ENCODE assay signal across 22 cellular contexts in the genomic region with DNA sequence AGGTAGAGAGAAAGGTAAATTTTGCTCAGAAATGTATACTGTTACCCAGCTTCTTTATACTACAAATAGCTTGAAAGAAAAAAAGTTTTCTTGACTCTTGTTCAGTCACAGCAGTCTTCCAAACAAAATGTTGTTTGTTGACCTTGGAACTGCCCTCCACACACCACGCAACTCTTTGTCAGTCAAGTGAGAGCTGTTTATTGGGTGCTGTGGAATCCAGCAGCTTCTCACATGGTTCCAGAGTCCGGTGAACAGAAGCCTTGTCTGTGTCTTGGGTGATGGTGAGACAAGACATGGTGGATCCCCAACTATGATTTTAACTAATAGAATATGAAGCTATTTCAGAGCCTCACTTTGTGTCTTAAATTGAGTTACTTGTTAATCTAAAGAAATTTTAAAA.
DNase-seq lines count a peak whose midpoint lies in the region; ATAC-seq, FAIRE-seq and TF ChIP-seq lines count a peak whose summit lies in the region.
"Had no signal": no experiment of that assay in that cellular context is flagged by ENCODE, and none has a peak within 500 bp of the region (broad histone marks: within the 10 kb centered on the region; RNA-seq: fewer than 3 reads in every experiment).

No MANE protein-coding gene starts in this region.

- no peaks in the 10 kb centered on the region for H3K9me3 ChIP-seq in HepG2 (ENCODE audit: low read length)
- no peaks in the 10 kb centered on the region for H3K9me3 ChIP-seq in right lobe of liver
- H3K9me3 ChIP-seq: A549, Caco-2 had no signal

- no peaks in the 10 kb centered on the region for H3K79me2 ChIP-seq in HepG2 (ENCODE audit: insufficient read depth, low read length)

- CTCF ChIA-PET in HepG2 (lab: Yijun Ruan, JAX; ENCODE audit: low intra/inter-chr PET ratio, low total read pairs) = no interaction called here

- BruUV-seq in HepG2 (replicated peaks; lab: Mats Ljungman, UMichigan) = no TSS peak

- no peak overlapping the region for H2AFZ ChIP-seq in HepG2 (ENCODE audit: low read length)

- H3K27ac ChIP-seq in HepG2 (ENCODE audit: extremely low read length, insufficient read depth, low read length) (no peak overlapping the region), right lobe of liver (no peak overlapping the region)
- H3K27ac ChIP-seq: 22Rv1; A549; BLaER1 treated with 17β-estradiol and CSF1 and Interleukin-3, amounts not matched to agents 10 nM and 100 nM; C4-2B had no signal

- in situ Hi-C loops in HepG2 (cut with HindIII; ENCODE audit: extremely low pct_ligation_motif_present, low pct_unique_long_range_greater_than_20kb) = no loop called here

- H3K4me2 ChIP-seq in HepG2 (ENCODE audit: low read depth, low read length) = no peak overlapping the region
- H3K4me2 ChIP-seq: A549; BLaER1 treated with 17β-estradiol and CSF1 and Interleukin-3, amounts not matched to agents 10 nM and 100 nM had no signal

- DNase-seq in HepG2 (ENCODE audit: low spot score) (no peak), right lobe of liver (no peak), choroid plexus epithelial cell (ENCODE audit: low read depth) (peak; percentile 23), left kidney (ENCODE audit: low read depth, low spot score) (peak; percentile 8), pons (ENCODE audit: low spot score) (peak; percentile 26), HuH-7.5 (ENCODE audit: low spot score) (no peak), NCI-H2227 (lab: John Stamatoyannopoulos, UW; ENCODE audit: unreplicated experiment) (no peak)
- DNase-seq: AML-193; Caco-2; Calu3; CD4-positive, alpha-beta T cell; CD8-positive, alpha-beta T cell; DMS79 treated with DMSO at 0.1 percent for 48 hours; GF-D8 had no signal

- 3% methylated on average over 2 of the region's 2 CpGs for WGBS in HepG2 (ENCODE audit: low lambda C conversion rate)
- WGBS in right lobe of liver (ENCODE audit: insufficient coverage, low coverage, low lambda C conversion rate, missing lambda C conversion rate) = 25% methylated on average over 2 of the region's 2 CpGs

- intact Hi-C loops in HepG2 (cut with micrococcal nuclease; ENCODE audit: unreplicated experiment) (no loop called here), right lobe of liver (cut with DNase I) (no loop called here)

- TF ChIP-seq RAD21 in HepG2 (CRISPR knock-in tag; IDR thresholded peaks at IDR 0.05) = no peak

- POLR2A ChIA-PET in HepG2 (lab: Yijun Ruan, JAX) = no interaction called here

- H4K20me1 ChIP-seq in HepG2 (ENCODE audit: insufficient read depth, low read length) = no peaks in the 10 kb centered on the region
- H4K20me1 ChIP-seq: BLaER1 treated with 17β-estradiol and CSF1 and Interleukin-3, amounts not matched to agents 10 nM and 100 nM had no signal

- no peak for TF ChIP-seq POLR2A in HepG2 (IDR thresholded peaks at IDR 0.05; ENCODE audit: insufficient read depth in 1 of 2, low read depth in 2 of 2, low read length in 2 of 2)
- no peak for TF ChIP-seq POLR2A in right lobe of liver (IDR thresholded peaks at IDR 0.05)

- TF ChIP-seq EP300 in HepG2 (IDR thresholded peaks at IDR 0.05; ENCODE audit: low read depth in 2 of 2, low read length in 2 of 2) = no peak
- no peak for TF ChIP-seq EP300 in HepG2 (CRISPR knock-in tag; IDR thresholded peaks at IDR 0.05; ENCODE audit: borderline replicate concordance)

- no peak overlapping the region for H3K9ac ChIP-seq in HepG2 (ENCODE audit: insufficient read depth, low read depth, low read length)
- H3K9ac ChIP-seq: BLaER1 treated with 17β-estradiol and CSF1 and Interleukin-3, amounts not matched to agents 10 nM and 100 nM had no signal

- H3K27me3 ChIP-seq in HepG2 (ENCODE audit: control insufficient read depth in 1 of 2, insufficient read depth in 2 of 2, low read length in 2 of 2) = no peaks in the 10 kb centered on the region
- H3K27me3 ChIP-seq in right lobe of liver = no peaks in the 10 kb centered on the region
- H3K27me3 ChIP-seq: BLaER1 treated with 17β-estradiol and CSF1 and Interleukin-3, amounts not matched to agents 10 nM and 100 nM had no signal

- FAIRE-seq in HepG2 (lab: Jason Lieb, UNC) = no peak
- FAIRE-seq: A549, D721Med, G401.6, GM12891 had no signal

- ATAC-seq in HepG2 (peak; percentile 66), right lobe of liver (no peak), GM21367 (IDR thresholded peaks at IDR 0.05; ENCODE audit: unreplicated experiment) (no peak)
- ATAC-seq: A549; CD8-positive, alpha-beta T cell had no signal

- H3K4me3 ChIP-seq in HepG2 (replicated peaks in 1 of 3; ENCODE audit: insufficient read depth in 1 of 3, low read depth in 2 of 3, low read length in 3 of 3) (no peak overlapping the region), right lobe of liver (no peak overlapping the region), choroid plexus epithelial cell (ENCODE audit: low read depth, low read length) (no peak overlapping the region)
- H3K4me3 ChIP-seq: A549; BLaER1 treated with 17β-estradiol and CSF1 and Interleukin-3, amounts not matched to agents 10 nM and 100 nM had no signal

- H3K36me3 ChIP-seq in HepG2 (replicated peaks in 1 of 2; ENCODE audit: control insufficient read depth in 1 of 2, insufficient read depth in 2 of 2, low read length in 2 of 2) (no peaks in the 10 kb centered on the region), right lobe of liver (no peaks in the 10 kb centered on the region)

- no peak for TF ChIP-seq CTCF in HepG2 (CRISPR knock-in tag; IDR thresholded peaks at IDR 0.05)
- TF ChIP-seq CTCF in right lobe of liver (IDR thresholded peaks at IDR 0.05) = no peak
- TF ChIP-seq CTCF in choroid plexus epithelial cell (conservative IDR thresholded peaks at IDR 0.05; ENCODE audit: low read depth, low read length) = no peak

- H3K4me1 ChIP-seq in HepG2 (ENCODE audit: insufficient read depth, low read length) = no peaks in the 10 kb centered on the region
- no peaks in the 10 kb centered on the region for H3K4me1 ChIP-seq in right lobe of liver
- H3K4me1 ChIP-seq: A549, Caco-2 had no signal

TF ChIP-seq in HepG2, 621 proteins besides CTCF, POLR2A, EP300 and RAD21:
- TF ChIP-seq FOXP1 (IDR thresholded peaks at IDR 0.05) = no peak
- 0 out of 2 replicates have a peak, but pooled peaks have one; percentile 25 for TF ChIP-seq FOXP1 (CRISPR knock-in tag; IDR thresholded peaks at IDR 0.05)
- TF ChIP-seq, protein P1, sequence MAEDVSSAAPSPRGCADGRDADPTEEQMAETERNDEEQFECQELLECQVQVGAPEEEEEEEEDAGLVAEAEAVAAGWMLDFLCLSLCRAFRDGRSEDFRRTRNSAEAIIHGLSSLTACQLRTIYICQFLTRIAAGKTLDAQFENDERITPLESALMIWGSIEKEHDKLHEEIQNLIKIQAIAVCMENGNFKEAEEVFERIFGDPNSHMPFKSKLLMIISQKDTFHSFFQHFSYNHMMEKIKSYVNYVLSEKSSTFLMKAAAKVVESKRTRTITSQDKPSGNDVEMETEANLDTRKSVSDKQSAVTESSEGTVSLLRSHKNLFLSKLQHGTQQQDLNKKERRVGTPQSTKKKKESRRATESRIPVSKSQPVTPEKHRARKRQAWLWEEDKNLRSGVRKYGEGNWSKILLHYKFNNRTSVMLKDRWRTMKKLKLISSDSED (CRISPR knock-in tag; IDR thresholded peaks at IDR 0.05) = no peak
TF ChIP-seq in HepG2: peak in this region for 1.

Comparison
In these comparisons a context has a peak if more than half of its experiments do, and no peak if none do; other contexts are left out.
1. DNase-seq: peak in choroid plexus epithelial cell (single experiment), left kidney (single experiment) and pons (single experiment); none in HepG2 (single experiment), right lobe of liver (0 of 3), HuH-7.5 (single experiment) and NCI-H2227 (single experiment).